ENCODE assay signal across 10 cellular contexts in genomic region chr5:170491479-170491878, GRCh38. TPM values are rescaled to one million over a fixed set of nuclear protein-coding genes. Genes with fewer than 3 reads are reported as not detected.
DNase-seq lines count a peak whose midpoint lies in the region; ATAC-seq and TF ChIP-seq lines count a peak whose summit lies in the region.
"Had no signal": no experiment of that assay in that cellular context is flagged by ENCODE, and none has a peak within 500 bp of the region (broad histone marks: within the 10 kb centered on the region; RNA-seq: fewer than 3 reads in every experiment).

No MANE protein-coding gene starts in this region.

- H3K36me3 Mint-ChIP-seq in Calu3 (ENCODE audit: insufficient read depth, unreplicated experiment) (no peaks in the 10 kb centered on the region), endodermal cell (ENCODE audit: low read depth) (no peaks in the 10 kb centered on the region)
- H3K36me3 Mint-ChIP-seq: activated naive CD8-positive, alpha-beta T cell treated with anti-CD3 and anti-CD28 coated beads, Interleukin-2, amount 10 ng/mL, durations not matched to agents 7 days and 5 days; naive B cell had no signal

- H3K9me3 ChIP-seq in esophagus muscularis mucosa: no peaks in the 10 kb centered on the region
- H3K9me3 ChIP-seq in osteoblast (ENCODE audit: low read depth, low read length): no peaks in the 10 kb centered on the region
- H3K9me3 ChIP-seq in MM.1S (replicated peaks; ENCODE audit: insufficient read depth, low read length): no peaks in the 10 kb centered on the region
- no peaks in the 10 kb centered on the region for H3K9me3 ChIP-seq in endodermal cell (ENCODE audit: control insufficient read depth, low read length)

- WGBS in esophagus muscularis mucosa: 12% methylated on average over 5 of the region's 5 CpGs
- WGBS in endodermal cell (ENCODE audit: insufficient coverage in 1 of 2, insufficient read length in 1 of 2), 2 experiments: 87 to 94% methylated on average over 5 of the region's 5 CpGs

- peaks cover 30% of the 10 kb centered on the region for H3K27me3 Mint-ChIP-seq in Calu3 (ENCODE audit: unreplicated experiment)
- H3K27me3 Mint-ChIP-seq in endodermal cell (ENCODE audit: insufficient read depth): peaks cover 15% of the 10 kb centered on the region

- no TSS peak for BruUV-seq in Calu3 (replicated peaks; lab: Mats Ljungman, UMichigan)

- H3K9ac ChIP-seq in MM.1S (ENCODE audit: low read length) (no peak overlapping the region), endodermal cell (ENCODE audit: extremely low read depth, low read length, poor library complexity, severe bottlenecking) (no peak overlapping the region)

- no peak for ATAC-seq in HG03135 (IDR thresholded peaks at IDR 0.05; ENCODE audit: unreplicated experiment)

- H3K79me2 ChIP-seq in osteoblast (ENCODE audit: insufficient read depth, low read length): no peaks in the 10 kb centered on the region
- no peaks in the 10 kb centered on the region for H3K79me2 ChIP-seq in MM.1S (ENCODE audit: low read length)

- peaks cover 14 to 24% (median 21%) of the 10 kb centered on the region in 4 donors for H3K4me1 ChIP-seq in esophagus muscularis mucosa
- peaks cover 12% of the 10 kb centered on the region for H3K4me1 ChIP-seq in osteoblast (ENCODE audit: insufficient read depth, low read length)
- H3K4me1 ChIP-seq in MM.1S (ENCODE audit: low read length): 0 out of 2 replicates have a peak, but pooled peaks cover 3% of the 10 kb centered on the region
- no peaks in the 10 kb centered on the region for H3K4me1 ChIP-seq in endodermal cell (ENCODE audit: control insufficient read depth, insufficient read depth, low read length)

- H3K9me3 Mint-ChIP-seq in Calu3 (ENCODE audit: low read depth, unreplicated experiment) (no peaks in the 10 kb centered on the region), endodermal cell (no peaks in the 10 kb centered on the region)
- H3K9me3 Mint-ChIP-seq: activated naive CD8-positive, alpha-beta T cell treated with anti-CD3 and anti-CD28 coated beads, Interleukin-2, amount 10 ng/mL, durations not matched to agents 7 days and 5 days; naive B cell had no signal

- CTCF ChIA-PET in Calu3 (lab: Charles Lee): interaction anchor here (0.6 to 1.6 kb wide), 7 partner anchors 13 to 902 kb away, joined by 3 to 6 read pairs (median 4); no protein-coding TSS in a partner anchor

- H3K4me2 ChIP-seq in osteoblast (ENCODE audit: insufficient read depth, low read length) (peak overlapping the region; percentile 34), MM.1S (ENCODE audit: low read depth, low read length) (no peak overlapping the region)

- H3K27me3 ChIP-seq in esophagus muscularis mucosa (no peaks in the 10 kb centered on the region), osteoblast (ENCODE audit: insufficient read depth, low read length) (no peaks in the 10 kb centered on the region), MM.1S (replicated peaks; ENCODE audit: insufficient read depth, low read length) (no peaks in the 10 kb centered on the region), endodermal cell (ENCODE audit: control insufficient read depth, insufficient read depth, low read length, poor library complexity, severe bottlenecking) (peaks cover 16% of the 10 kb centered on the region)

- peak overlapping the region; percentile 1 for H3K27ac Mint-ChIP-seq in Calu3 (ENCODE audit: unreplicated experiment)
- no peak overlapping the region for H3K27ac Mint-ChIP-seq in endodermal cell
- H3K27ac Mint-ChIP-seq: activated naive CD8-positive, alpha-beta T cell treated with anti-CD3 and anti-CD28 coated beads, Interleukin-2, amount 10 ng/mL, durations not matched to agents 7 days and 5 days had no signal

- TF ChIP-seq CTCF in Calu3 (IDR thresholded peaks at IDR 0.05; ENCODE audit: unreplicated experiment) (no peak), esophagus muscularis mucosa (IDR thresholded peaks at IDR 0.05) (no peak), osteoblast (IDR thresholded peaks at IDR 0.05; ENCODE audit: extremely low read depth, low read depth, low read length) (no peak), MM.1S (IDR thresholded peaks at IDR 0.05; ENCODE audit: low read length) (no peak), endodermal cell (conservative IDR thresholded peaks at IDR 0.05) (no peak)

- intact Hi-C loops in Calu3 (cut with micrococcal nuclease; ENCODE audit: unreplicated experiment): no loop called here
- intact Hi-C loops in esophagus muscularis mucosa (cut with DNase I): no loop called here

- no peak overlapping the region for H3K4me3 Mint-ChIP-seq in Calu3 (ENCODE audit: low read depth, unreplicated experiment)
- H3K4me3 Mint-ChIP-seq in endodermal cell: no peak overlapping the region
- H3K4me3 Mint-ChIP-seq: activated naive CD8-positive, alpha-beta T cell treated with anti-CD3 and anti-CD28 coated beads, Interleukin-2, amount 10 ng/mL, durations not matched to agents 7 days and 5 days; naive B cell had no signal

- H3K4me1 Mint-ChIP-seq in Calu3 (ENCODE audit: low read depth, unreplicated experiment): peaks cover 33% of the 10 kb centered on the region
- H3K4me1 Mint-ChIP-seq in endodermal cell: peaks cover 11% of the 10 kb centered on the region
- H3K4me1 Mint-ChIP-seq: activated naive CD8-positive, alpha-beta T cell treated with anti-CD3 and anti-CD28 coated beads, Interleukin-2, amount 10 ng/mL, durations not matched to agents 7 days and 5 days; naive B cell had no signal

- H2AFZ ChIP-seq in osteoblast (ENCODE audit: low read length) (no peak overlapping the region), MM.1S (ENCODE audit: low read length) (no peak overlapping the region)

- TF ChIP-seq POLR2A in esophagus muscularis mucosa (IDR thresholded peaks at IDR 0.05; ENCODE audit: low read depth): no peak

- no peaks in the 10 kb centered on the region for H3K9me2 ChIP-seq in MM.1S (replicated peaks; ENCODE audit: insufficient read depth, low read length)

- H3K27ac ChIP-seq in esophagus muscularis mucosa (replicated peaks in 1 of 4): peak overlapping the region; percentile 2 to 55 (median 6)
- H3K27ac ChIP-seq in osteoblast (ENCODE audit: low read depth, low read length): peak overlapping the region; percentile 47
- no peak overlapping the region for H3K27ac ChIP-seq in MM.1S (ENCODE audit: low read length)
- no peak overlapping the region for H3K27ac ChIP-seq in endodermal cell (ENCODE audit: low read depth, low read length)

- H3K36me3 ChIP-seq in esophagus muscularis mucosa (no peaks in the 10 kb centered on the region), osteoblast (ENCODE audit: insufficient read depth, low read length) (no peaks in the 10 kb centered on the region), MM.1S (replicated peaks; ENCODE audit: insufficient read depth, low read length) (no peaks in the 10 kb centered on the region), endodermal cell (ENCODE audit: control insufficient read depth, insufficient read depth, low read length) (no peaks in the 10 kb centered on the region)

- H4K20me1 ChIP-seq in osteoblast (ENCODE audit: insufficient read depth, low read length) (no peaks in the 10 kb centered on the region), MM.1S (ENCODE audit: insufficient read depth, low read length) (no peaks in the 10 kb centered on the region)

- H3K4me3 ChIP-seq in esophagus muscularis mucosa: no peak overlapping the region
- H3K4me3 ChIP-seq in osteoblast (ENCODE audit: insufficient read depth, low read length): no peak overlapping the region
- no peak overlapping the region for H3K4me3 ChIP-seq in MM.1S (ENCODE audit: low read length)
- no peak overlapping the region for H3K4me3 ChIP-seq in endodermal cell (ENCODE audit: low read length)

- H3F3A ChIP-seq in MM.1S (ENCODE audit: insufficient read depth, low read length): no peaks in the 10 kb centered on the region

- DNase-seq in Calu3 (peak; percentile 23), RKO (ENCODE audit: low spot score) (peak; percentile 50), esophagus muscularis mucosa (ENCODE audit: extremely low spot score) (no peak), osteoblast (ENCODE audit: insufficient read length, low spot score, missing footprints) (peak; percentile 97), ecto neural progenitor cell (ENCODE audit: low spot score) (no peak), MM.1S (no peak), endodermal cell (no peak)
- DNase-seq: activated naive CD8-positive, alpha-beta T cell treated with anti-CD3 and anti-CD28 coated beads, Interleukin-2, amount 10 ng/mL, durations not matched to agents 7 days and 5 days; naive B cell had no signal

- no peak for TF ChIP-seq EP300 in esophagus muscularis mucosa (IDR thresholded peaks at IDR 0.05)

RNA-seq across cellular contexts. Expression of gene KCNIP1, which starts 12.3 kb away (rescaled TPM):
- not detected in 2 replicates for total RNA-seq in Calu3 (2022)
- 1 to 10 TPM in 1 of 4 donors, under 1 TPM in 1, not detected in 2; 0.97 to 1.7 TPM for total RNA-seq in esophagus muscularis mucosa
- total RNA-seq in osteoblast: not detected in 2 replicates
- not detected for total RNA-seq in endodermal cell
- 2.9 TPM for polyA plus RNA-seq in endodermal cell (2013, experiment 1 of 2)
- polyA plus RNA-seq in endodermal cell (2013, experiment 2 of 2): 2.8 TPM
- total RNA-seq: activated naive CD8-positive, alpha-beta T cell treated with anti-CD3 and anti-CD28 coated beads, Interleukin-2, amount 10 ng/mL, durations not matched to agents 7 days and 5 days had no signal

Comparison
In these comparisons a context has a peak if more than half of its experiments do, and no peak if none do; other contexts are left out.
1. DNase-seq: peak in Calu3 (single experiment), RKO (single experiment) and osteoblast (single experiment); none in esophagus muscularis mucosa (single experiment), ecto neural progenitor cell (single experiment), MM.1S (single experiment) and endodermal cell (single experiment).
2. H3K27ac ChIP-seq: peak in esophagus muscularis mucosa (4 of 4) and osteoblast (single experiment); none in MM.1S (single experiment) and endodermal cell (single experiment).